1 cellular context compared by ENCODE assay signal in the genomic region with DNA sequence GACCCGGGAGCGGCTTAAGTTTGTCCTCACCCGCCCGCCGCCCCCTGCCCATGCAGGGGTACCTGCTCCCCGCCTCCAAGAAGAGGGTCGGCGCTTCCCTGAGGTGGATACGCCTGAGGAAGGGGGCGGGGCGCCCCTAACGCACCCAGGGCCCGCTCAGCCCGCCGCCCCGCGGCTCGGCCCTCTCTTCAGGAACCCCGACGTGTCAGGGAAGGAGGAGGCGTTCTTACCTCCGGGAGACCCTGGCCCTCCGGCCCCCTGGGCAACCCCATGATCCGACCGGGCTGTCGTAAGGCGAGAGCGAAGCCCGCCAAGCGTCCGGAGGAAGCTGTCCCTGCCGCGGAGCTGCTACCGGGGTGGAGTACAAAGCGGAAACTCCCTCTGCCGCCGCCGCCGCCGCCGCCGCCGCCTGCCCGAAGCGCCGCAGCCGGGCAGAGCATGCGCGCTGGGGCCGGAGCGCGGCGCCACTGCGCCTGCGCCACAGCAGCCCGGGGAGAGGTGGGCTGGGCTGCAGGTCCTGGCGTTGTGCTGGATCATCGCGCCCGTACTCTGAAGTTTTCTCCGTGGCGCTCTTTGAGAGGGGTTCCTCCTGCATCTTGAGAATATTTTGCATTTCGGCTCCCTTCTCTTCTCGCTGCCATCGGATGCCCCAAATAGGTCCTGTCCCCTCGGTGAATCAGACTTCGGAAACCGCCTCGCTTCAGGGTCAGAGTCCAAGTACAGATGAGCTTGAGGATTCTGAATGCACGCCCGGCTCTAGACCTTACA.
TF ChIP-seq lines count a peak whose summit lies in the region.

A gene with protein sequence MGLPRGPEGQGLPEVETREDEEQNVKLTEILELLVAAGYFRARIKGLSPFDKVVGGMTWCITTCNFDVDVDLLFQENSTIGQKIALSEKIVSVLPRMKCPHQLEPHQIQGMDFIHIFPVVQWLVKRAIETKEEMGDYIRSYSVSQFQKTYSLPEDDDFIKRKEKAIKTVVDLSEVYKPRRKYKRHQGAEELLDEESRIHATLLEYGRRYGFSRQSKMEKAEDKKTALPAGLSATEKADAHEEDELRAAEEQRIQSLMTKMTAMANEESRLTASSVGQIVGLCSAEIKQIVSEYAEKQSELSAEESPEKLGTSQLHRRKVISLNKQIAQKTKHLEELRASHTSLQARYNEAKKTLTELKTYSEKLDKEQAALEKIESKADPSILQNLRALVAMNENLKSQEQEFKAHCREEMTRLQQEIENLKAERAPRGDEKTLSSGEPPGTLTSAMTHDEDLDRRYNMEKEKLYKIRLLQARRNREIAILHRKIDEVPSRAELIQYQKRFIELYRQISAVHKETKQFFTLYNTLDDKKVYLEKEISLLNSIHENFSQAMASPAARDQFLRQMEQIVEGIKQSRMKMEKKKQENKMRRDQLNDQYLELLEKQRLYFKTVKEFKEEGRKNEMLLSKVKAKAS (minus strand): TSS at position 347 of the 768 bp plus-strand sequence. CDS start 75 bp downstream, at position 272.

TF ChIP-seq in K562, 482 proteins besides CTCF, POLR2A, EP300 and RAD21 (continued from another document and continues in another):
- TF ChIP-seq, protein P1, sequence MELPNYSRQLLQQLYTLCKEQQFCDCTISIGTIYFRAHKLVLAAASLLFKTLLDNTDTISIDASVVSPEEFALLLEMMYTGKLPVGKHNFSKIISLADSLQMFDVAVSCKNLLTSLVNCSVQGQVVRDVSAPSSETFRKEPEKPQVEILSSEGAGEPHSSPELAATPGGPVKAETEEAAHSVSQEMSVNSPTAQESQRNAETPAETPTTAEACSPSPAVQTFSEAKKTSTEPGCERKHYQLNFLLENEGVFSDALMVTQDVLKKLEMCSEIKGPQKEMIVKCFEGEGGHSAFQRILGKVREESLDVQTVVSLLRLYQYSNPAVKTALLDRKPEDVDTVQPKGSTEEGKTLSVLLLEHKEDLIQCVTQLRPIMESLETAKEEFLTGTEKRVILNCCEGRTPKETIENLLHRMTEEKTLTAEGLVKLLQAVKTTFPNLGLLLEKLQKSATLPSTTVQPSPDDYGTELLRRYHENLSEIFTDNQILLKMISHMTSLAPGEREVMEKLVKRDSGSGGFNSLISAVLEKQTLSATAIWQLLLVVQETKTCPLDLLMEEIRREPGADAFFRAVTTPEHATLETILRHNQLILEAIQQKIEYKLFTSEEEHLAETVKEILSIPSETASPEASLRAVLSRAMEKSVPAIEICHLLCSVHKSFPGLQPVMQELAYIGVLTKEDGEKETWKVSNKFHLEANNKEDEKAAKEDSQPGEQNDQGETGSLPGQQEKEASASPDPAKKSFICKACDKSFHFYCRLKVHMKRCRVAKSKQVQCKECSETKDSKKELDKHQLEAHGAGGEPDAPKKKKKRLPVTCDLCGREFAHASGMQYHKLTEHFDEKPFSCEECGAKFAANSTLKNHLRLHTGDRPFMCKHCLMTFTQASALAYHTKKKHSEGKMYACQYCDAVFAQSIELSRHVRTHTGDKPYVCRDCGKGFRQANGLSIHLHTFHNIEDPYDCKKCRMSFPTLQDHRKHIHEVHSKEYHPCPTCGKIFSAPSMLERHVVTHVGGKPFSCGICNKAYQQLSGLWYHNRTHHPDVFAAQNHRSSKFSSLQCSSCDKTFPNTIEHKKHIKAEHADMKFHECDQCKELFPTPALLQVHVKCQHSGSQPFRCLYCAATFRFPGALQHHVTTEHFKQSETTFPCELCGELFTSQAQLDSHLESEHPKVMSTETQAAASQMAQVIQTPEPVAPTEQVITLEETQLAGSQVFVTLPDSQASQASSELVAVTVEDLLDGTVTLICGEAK (IDR thresholded peaks at IDR 0.05) = peak; percentile 61
- TF ChIP-seq, protein P1 (CRISPR knock-in tag; IDR thresholded peaks at IDR 0.05) = no peak
- TF ChIP-seq, protein P2, sequence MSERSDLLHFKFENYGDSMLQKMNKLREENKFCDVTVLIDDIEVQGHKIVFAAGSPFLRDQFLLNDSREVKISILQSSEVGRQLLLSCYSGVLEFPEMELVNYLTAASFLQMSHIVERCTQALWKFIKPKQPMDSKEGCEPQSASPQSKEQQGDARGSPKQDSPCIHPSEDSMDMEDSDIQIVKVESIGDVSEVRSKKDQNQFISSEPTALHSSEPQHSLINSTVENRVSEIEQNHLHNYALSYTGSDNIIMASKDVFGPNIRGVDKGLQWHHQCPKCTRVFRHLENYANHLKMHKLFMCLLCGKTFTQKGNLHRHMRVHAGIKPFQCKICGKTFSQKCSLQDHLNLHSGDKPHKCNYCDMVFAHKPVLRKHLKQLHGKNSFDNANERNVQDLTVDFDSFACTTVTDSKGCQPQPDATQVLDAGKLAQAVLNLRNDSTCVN (CRISPR knock-in tag; IDR thresholded peaks at IDR 0.05) = no peak
- TF ChIP-seq GTF2E2 (tag; IDR thresholded peaks at IDR 0.05) (no peak), NELFE (IDR thresholded peaks at IDR 0.05; ENCODE audit: insufficient read depth, insufficient read length) (no peak), NUFIP1 (IDR thresholded peaks at IDR 0.05; ENCODE audit: partially characterized antibody) (no peak), HLTF (IDR thresholded peaks at IDR 0.05) (no peak), NEUROD1 (IDR thresholded peaks at IDR 0.05; ENCODE audit: borderline replicate concordance, low read depth, low read length, partially characterized antibody) (no peak), POLR2H (tag; IDR thresholded peaks at IDR 0.05; ENCODE audit: low read depth) (no peak), CBX2 (IDR thresholded peaks at IDR 0.05; ENCODE audit: insufficient read depth, low read length, poor library complexity, severe bottlenecking) (no peak), BCOR (IDR thresholded peaks at IDR 0.05) (no peak), RBM17 (IDR thresholded peaks at IDR 0.05; ENCODE audit: borderline replicate concordance, low read depth, low read length) (no peak), STAT5B (CRISPR knock-in tag; IDR thresholded peaks at IDR 0.05) (no peak), TEAD2 (tag; IDR thresholded peaks at IDR 0.05) (no peak), ZBTB7A (IDR thresholded peaks at IDR 0.05; ENCODE audit: borderline replicate concordance, control insufficient read depth, low read depth, low read length) (peak; percentile 25; the same call in 1 of the 2 replicates), ZNF785 (CRISPR knock-in tag; IDR thresholded peaks at IDR 0.05) (no peak), HNRNPL (IDR thresholded peaks at IDR 0.05; ENCODE audit: low read depth, low read length) (no peak), NR2C2 (CRISPR knock-in tag; IDR thresholded peaks at IDR 0.05) (no peak), NR2C2 (tag; IDR thresholded peaks at IDR 0.05) (peak; percentile 94), ETV1 (tag; conservative IDR thresholded peaks at IDR 0.05; ENCODE audit: low read depth) (no peak), ZNF57 (CRISPR knock-in tag; IDR thresholded peaks at IDR 0.05) (no peak), TBL1XR1 (IDR thresholded peaks at IDR 0.05; ENCODE audit: low read length in 2 of 2) (no peak)
- TF ChIP-seq, protein P3, sequence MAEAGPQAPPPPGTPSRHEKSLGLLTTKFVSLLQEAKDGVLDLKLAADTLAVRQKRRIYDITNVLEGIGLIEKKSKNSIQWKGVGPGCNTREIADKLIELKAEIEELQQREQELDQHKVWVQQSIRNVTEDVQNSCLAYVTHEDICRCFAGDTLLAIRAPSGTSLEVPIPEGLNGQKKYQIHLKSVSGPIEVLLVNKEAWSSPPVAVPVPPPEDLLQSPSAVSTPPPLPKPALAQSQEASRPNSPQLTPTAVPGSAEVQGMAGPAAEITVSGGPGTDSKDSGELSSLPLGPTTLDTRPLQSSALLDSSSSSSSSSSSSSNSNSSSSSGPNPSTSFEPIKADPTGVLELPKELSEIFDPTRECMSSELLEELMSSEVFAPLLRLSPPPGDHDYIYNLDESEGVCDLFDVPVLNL (CRISPR knock-in tag; IDR thresholded peaks at IDR 0.05; ENCODE audit: low read depth) = no peak
- TF ChIP-seq, protein P4, sequence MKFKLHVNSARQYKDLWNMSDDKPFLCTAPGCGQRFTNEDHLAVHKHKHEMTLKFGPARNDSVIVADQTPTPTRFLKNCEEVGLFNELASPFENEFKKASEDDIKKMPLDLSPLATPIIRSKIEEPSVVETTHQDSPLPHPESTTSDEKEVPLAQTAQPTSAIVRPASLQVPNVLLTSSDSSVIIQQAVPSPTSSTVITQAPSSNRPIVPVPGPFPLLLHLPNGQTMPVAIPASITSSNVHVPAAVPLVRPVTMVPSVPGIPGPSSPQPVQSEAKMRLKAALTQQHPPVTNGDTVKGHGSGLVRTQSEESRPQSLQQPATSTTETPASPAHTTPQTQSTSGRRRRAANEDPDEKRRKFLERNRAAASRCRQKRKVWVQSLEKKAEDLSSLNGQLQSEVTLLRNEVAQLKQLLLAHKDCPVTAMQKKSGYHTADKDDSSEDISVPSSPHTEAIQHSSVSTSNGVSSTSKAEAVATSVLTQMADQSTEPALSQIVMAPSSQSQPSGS (CRISPR knock-in tag; IDR thresholded peaks at IDR 0.05) = no peak
- TF ChIP-seq, protein P5, sequence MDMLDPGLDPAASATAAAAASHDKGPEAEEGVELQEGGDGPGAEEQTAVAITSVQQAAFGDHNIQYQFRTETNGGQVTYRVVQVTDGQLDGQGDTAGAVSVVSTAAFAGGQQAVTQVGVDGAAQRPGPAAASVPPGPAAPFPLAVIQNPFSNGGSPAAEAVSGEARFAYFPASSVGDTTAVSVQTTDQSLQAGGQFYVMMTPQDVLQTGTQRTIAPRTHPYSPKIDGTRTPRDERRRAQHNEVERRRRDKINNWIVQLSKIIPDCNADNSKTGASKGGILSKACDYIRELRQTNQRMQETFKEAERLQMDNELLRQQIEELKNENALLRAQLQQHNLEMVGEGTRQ (CRISPR knock-in tag; IDR thresholded peaks at IDR 0.05) = no peak
- TF ChIP-seq, protein P6, sequence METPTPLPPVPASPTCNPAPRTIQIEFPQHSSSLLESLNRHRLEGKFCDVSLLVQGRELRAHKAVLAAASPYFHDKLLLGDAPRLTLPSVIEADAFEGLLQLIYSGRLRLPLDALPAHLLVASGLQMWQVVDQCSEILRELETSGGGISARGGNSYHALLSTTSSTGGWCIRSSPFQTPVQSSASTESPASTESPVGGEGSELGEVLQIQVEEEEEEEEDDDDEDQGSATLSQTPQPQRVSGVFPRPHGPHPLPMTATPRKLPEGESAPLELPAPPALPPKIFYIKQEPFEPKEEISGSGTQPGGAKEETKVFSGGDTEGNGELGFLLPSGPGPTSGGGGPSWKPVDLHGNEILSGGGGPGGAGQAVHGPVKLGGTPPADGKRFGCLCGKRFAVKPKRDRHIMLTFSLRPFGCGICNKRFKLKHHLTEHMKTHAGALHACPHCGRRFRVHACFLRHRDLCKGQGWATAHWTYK (CRISPR knock-in tag; IDR thresholded peaks at IDR 0.05) = no peak
- TF ChIP-seq, protein P7, sequence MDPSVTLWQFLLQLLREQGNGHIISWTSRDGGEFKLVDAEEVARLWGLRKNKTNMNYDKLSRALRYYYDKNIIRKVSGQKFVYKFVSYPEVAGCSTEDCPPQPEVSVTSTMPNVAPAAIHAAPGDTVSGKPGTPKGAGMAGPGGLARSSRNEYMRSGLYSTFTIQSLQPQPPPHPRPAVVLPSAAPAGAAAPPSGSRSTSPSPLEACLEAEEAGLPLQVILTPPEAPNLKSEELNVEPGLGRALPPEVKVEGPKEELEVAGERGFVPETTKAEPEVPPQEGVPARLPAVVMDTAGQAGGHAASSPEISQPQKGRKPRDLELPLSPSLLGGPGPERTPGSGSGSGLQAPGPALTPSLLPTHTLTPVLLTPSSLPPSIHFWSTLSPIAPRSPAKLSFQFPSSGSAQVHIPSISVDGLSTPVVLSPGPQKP (CRISPR knock-in tag; IDR thresholded peaks at IDR 0.05) = no peak
- TF ChIP-seq, protein P8, sequence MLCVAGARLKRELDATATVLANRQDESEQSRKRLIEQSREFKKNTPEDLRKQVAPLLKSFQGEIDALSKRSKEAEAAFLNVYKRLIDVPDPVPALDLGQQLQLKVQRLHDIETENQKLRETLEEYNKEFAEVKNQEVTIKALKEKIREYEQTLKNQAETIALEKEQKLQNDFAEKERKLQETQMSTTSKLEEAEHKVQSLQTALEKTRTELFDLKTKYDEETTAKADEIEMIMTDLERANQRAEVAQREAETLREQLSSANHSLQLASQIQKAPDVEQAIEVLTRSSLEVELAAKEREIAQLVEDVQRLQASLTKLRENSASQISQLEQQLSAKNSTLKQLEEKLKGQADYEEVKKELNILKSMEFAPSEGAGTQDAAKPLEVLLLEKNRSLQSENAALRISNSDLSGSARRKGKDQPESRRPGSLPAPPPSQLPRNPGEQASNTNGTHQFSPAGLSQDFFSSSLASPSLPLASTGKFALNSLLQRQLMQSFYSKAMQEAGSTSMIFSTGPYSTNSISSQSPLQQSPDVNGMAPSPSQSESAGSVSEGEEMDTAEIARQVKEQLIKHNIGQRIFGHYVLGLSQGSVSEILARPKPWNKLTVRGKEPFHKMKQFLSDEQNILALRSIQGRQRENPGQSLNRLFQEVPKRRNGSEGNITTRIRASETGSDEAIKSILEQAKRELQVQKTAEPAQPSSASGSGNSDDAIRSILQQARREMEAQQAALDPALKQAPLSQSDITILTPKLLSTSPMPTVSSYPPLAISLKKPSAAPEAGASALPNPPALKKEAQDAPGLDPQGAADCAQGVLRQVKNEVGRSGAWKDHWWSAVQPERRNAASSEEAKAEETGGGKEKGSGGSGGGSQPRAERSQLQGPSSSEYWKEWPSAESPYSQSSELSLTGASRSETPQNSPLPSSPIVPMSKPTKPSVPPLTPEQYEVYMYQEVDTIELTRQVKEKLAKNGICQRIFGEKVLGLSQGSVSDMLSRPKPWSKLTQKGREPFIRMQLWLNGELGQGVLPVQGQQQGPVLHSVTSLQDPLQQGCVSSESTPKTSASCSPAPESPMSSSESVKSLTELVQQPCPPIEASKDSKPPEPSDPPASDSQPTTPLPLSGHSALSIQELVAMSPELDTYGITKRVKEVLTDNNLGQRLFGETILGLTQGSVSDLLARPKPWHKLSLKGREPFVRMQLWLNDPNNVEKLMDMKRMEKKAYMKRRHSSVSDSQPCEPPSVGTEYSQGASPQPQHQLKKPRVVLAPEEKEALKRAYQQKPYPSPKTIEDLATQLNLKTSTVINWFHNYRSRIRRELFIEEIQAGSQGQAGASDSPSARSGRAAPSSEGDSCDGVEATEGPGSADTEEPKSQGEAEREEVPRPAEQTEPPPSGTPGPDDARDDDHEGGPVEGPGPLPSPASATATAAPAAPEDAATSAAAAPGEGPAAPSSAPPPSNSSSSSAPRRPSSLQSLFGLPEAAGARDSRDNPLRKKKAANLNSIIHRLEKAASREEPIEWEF (CRISPR knock-in tag; IDR thresholded peaks at IDR 0.05) = no peak
